In genomic region chr3:139546772-139547171, GRCh38 we compare ENCODE assay signal across 1 cellular context.
TF ChIP-seq lines count a peak whose summit lies in the region.

No MANE protein-coding gene starts in this region.

TF ChIP-seq in GM23338, 12 proteins besides CTCF, POLR2A, EP300 and RAD21 (continued from another document):
- TF ChIP-seq REST (IDR thresholded peaks at IDR 0.05; ENCODE audit: unreplicated experiment), result no peak
- TF ChIP-seq NANOG (IDR thresholded peaks at IDR 0.05; ENCODE audit: borderline replicate concordance), result no peak
